ENCODE assay signal across 1 cellular context in the genomic region with DNA sequence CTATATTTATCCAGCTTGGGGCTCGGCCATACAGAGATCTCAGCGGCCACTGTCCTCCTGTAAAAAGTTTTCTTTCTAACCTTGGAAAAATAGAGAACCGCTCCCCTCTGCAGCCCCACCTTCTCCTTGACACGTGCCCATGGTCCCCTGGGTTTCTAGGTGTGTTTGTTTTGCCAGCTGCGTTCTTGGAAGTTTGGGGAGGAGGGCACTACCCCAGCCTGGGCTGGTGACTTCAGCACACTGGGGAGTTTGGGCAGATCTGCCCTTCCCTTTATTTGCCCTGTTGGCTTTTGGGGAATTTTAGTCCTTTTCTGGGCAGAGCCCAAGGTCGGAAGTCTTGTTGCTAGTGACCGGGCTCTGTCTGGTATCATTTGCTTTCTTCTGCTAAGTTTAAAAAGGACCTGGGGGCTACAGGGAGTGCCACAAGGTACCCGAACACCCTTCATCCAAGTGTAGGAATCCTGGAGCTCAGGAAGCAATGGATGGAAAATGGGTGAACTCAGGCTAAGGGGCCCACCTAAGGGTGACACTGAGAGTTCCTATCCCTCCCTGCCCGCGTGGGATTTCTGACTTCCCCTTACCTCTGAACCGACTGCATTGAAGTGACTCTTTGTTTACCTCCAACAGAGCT.
TF ChIP-seq lines count a peak whose summit lies in the region.

No MANE protein-coding gene starts in this region.

TF ChIP-seq in K562, 482 proteins besides CTCF, POLR2A, EP300 and RAD21 (continued from another document):
- TF ChIP-seq, protein P1, sequence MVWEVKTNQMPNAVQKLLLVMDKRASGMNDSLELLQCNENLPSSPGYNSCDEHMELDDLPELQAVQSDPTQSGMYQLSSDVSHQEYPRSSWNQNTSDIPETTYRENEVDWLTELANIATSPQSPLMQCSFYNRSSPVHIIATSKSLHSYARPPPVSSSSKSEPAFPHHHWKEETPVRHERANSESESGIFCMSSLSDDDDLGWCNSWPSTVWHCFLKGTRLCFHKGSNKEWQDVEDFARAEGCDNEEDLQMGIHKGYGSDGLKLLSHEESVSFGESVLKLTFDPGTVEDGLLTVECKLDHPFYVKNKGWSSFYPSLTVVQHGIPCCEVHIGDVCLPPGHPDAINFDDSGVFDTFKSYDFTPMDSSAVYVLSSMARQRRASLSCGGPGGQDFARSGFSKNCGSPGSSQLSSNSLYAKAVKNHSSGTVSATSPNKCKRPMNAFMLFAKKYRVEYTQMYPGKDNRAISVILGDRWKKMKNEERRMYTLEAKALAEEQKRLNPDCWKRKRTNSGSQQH (CRISPR knock-in tag; IDR thresholded peaks at IDR 0.05): no peak
- TF ChIP-seq NR2C1 (IDR thresholded peaks at IDR 0.05): no peak
- peak; percentile 53; the same call in 1 of the 2 replicates for TF ChIP-seq NR2C1 (tag; IDR thresholded peaks at IDR 0.05)
- TF ChIP-seq ERF (CRISPR knock-in tag; IDR thresholded peaks at IDR 0.05): peak; percentile 67; the same call in 1 of the 2 replicates
- TF ChIP-seq SMAD3 (CRISPR knock-in tag; conservative IDR thresholded peaks at IDR 0.05): 0 out of 2 replicates have a peak, but pooled peaks have one; percentile 49
- no peak for TF ChIP-seq ZNF274 (IDR thresholded peaks at IDR 0.05; ENCODE audit: borderline replicate concordance, low read depth, low read length)
- TF ChIP-seq ZNF507 (tag; conservative IDR thresholded peaks at IDR 0.05): no peak
- TF ChIP-seq KDM1A (IDR thresholded peaks at IDR 0.05): no peak
- TF ChIP-seq, protein P2, sequence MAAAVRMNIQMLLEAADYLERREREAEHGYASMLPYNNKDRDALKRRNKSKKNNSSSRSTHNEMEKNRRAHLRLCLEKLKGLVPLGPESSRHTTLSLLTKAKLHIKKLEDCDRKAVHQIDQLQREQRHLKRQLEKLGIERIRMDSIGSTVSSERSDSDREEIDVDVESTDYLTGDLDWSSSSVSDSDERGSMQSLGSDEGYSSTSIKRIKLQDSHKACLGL (CRISPR knock-in tag; IDR thresholded peaks at IDR 0.05; ENCODE audit: borderline replicate concordance, poor library complexity, severe bottlenecking): no peak
- TF ChIP-seq TEAD1 (CRISPR knock-in tag; IDR thresholded peaks at IDR 0.05): 0 out of 4 replicates have a peak, but pooled peaks of 1 of the 2 experiments have one; percentile 61
- no peak for TF ChIP-seq RBM34 (IDR thresholded peaks at IDR 0.05; ENCODE audit: borderline replicate concordance, insufficient read depth, low read length)
- no peak for TF ChIP-seq CREBBP (IDR thresholded peaks at IDR 0.05; ENCODE audit: low read depth, low read length)
- TF ChIP-seq SUPT5H (IDR thresholded peaks at IDR 0.05): no peak
- TF ChIP-seq NCOA4 (IDR thresholded peaks at IDR 0.05; ENCODE audit: partially characterized antibody): no peak
- TF ChIP-seq ZNF239 (CRISPR knock-in tag; IDR thresholded peaks at IDR 0.05): peak; percentile 56
- TF ChIP-seq SP1 (CRISPR knock-in tag; IDR thresholded peaks at IDR 0.05): no peak
- TF ChIP-seq RBM17 (IDR thresholded peaks at IDR 0.05; ENCODE audit: borderline replicate concordance, low read depth, low read length): no peak
- TF ChIP-seq, protein P3, sequence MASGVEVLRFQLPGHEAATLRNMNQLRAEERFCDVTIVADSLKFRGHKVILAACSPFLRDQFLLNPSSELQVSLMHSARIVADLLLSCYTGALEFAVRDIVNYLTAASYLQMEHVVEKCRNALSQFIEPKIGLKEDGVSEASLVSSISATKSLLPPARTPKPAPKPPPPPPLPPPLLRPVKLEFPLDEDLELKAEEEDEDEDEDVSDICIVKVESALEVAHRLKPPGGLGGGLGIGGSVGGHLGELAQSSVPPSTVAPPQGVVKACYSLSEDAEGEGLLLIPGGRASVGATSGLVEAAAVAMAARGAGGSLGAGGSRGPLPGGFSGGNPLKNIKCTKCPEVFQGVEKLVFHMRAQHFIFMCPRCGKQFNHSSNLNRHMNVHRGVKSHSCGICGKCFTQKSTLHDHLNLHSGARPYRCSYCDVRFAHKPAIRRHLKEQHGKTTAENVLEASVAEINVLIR (CRISPR knock-in tag; IDR thresholded peaks at IDR 0.05): no peak; the same call in 1 of the 2 replicates
- TF ChIP-seq, protein P4, sequence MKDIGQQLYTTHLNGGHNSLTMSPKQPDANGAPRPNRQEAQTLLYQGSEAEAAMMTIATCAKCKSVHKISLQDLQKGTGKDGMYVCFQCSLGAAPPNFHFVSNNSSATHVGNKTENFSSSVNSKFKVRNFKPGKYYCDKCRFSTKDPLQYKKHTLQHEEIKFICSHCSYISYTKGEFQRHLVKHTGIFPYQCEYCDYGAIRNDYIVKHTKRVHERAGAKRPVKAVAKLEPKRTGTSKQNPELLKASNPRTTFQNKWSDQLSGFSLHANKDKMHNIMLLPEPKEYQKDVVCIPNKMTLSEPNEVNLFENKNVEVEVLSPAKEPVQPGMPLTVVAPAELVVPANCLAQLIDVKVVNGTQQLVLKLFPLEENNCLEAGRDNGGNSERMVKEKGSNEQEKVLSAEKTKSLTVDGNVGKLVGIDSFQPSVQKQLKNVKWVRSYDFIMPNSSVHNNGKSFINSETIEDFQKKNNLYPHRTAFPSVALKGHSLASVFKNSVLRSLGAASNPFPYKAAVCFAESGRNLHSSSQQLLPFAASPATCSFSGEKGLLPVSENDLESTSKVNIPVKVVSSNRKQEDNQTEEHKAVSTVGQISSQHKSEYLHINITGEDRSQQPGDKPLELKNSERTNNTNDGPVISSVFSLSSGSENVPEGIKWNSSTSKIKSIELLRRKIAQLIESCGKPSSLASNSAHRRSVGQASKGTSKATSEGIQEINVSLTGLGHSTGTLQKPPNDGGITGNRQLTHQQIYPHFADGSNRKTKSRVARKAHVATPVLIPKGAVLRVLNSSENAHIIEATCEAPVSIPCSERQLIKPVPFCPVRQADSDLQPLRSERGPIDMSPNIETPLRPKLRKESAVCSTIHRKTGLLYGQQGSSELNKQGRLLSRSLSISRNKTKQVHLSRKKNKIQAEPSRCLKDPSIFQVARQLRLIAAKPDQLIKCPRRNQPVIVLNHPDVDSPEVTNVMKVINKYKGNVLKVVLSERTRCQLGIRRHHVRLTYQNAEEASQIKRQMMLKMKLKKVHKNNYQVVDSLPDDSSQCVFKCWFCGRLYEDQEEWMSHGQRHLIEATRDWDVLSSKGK (CRISPR knock-in tag; IDR thresholded peaks at IDR 0.05): no peak
- TF ChIP-seq, protein P5, sequence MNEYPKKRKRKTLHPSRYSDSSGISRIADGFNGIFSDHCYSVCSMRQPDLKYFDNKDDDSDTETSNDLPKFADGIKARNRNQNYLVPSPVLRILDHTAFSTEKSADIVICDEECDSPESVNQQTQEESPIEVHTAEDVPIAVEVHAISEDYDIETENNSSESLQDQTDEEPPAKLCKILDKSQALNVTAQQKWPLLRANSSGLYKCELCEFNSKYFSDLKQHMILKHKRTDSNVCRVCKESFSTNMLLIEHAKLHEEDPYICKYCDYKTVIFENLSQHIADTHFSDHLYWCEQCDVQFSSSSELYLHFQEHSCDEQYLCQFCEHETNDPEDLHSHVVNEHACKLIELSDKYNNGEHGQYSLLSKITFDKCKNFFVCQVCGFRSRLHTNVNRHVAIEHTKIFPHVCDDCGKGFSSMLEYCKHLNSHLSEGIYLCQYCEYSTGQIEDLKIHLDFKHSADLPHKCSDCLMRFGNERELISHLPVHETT (CRISPR knock-in tag; conservative IDR thresholded peaks at IDR 0.05 in 1 of 2, IDR thresholded peaks at IDR 0.05 in 1 of 2): peak in 1 of 2 experiments; percentile 18; a peak in 1 of 4 replicates
- no peak for TF ChIP-seq TOE1 (IDR thresholded peaks at IDR 0.05; ENCODE audit: borderline replicate concordance)
- TF ChIP-seq TOE1 (CRISPR knock-in tag; IDR thresholded peaks at IDR 0.05; ENCODE audit: borderline replicate concordance, low read depth): no peak
- no peak for TF ChIP-seq TCF3 (CRISPR knock-in tag; IDR thresholded peaks at IDR 0.05)
- TF ChIP-seq FOS (IDR thresholded peaks at IDR 0.05; ENCODE audit: extremely low read depth, insufficient read length): no peak
- TF ChIP-seq FOXK2 (conservative IDR thresholded peaks at IDR 0.05 in 1 of 2, IDR thresholded peaks at IDR 0.05 in 1 of 2; ENCODE audit: low read depth in 2 of 2): peak in 1 of 2 experiments; percentile 43; a peak in 2 of 4 replicates
- TF ChIP-seq HNRNPUL1 (IDR thresholded peaks at IDR 0.05; ENCODE audit: low read length): no peak
- TF ChIP-seq ESRRB (CRISPR knock-in tag; IDR thresholded peaks at IDR 0.05; ENCODE audit: borderline replicate concordance): no peak
- peak; percentile 64 for TF ChIP-seq CXXC5 (CRISPR knock-in tag; IDR thresholded peaks at IDR 0.05)
- 0 out of 2 replicates have a peak, but pooled peaks have one; percentile 6 for TF ChIP-seq CAMTA2 (CRISPR knock-in tag; conservative IDR thresholded peaks at IDR 0.05)
- TF ChIP-seq CBFA2T2 (conservative IDR thresholded peaks at IDR 0.05): no peak
- 0 out of 2 replicates have a peak, but pooled peaks have one; percentile 16 for TF ChIP-seq ZNF133 (CRISPR knock-in tag; IDR thresholded peaks at IDR 0.05)
